In the genomic region with DNA sequence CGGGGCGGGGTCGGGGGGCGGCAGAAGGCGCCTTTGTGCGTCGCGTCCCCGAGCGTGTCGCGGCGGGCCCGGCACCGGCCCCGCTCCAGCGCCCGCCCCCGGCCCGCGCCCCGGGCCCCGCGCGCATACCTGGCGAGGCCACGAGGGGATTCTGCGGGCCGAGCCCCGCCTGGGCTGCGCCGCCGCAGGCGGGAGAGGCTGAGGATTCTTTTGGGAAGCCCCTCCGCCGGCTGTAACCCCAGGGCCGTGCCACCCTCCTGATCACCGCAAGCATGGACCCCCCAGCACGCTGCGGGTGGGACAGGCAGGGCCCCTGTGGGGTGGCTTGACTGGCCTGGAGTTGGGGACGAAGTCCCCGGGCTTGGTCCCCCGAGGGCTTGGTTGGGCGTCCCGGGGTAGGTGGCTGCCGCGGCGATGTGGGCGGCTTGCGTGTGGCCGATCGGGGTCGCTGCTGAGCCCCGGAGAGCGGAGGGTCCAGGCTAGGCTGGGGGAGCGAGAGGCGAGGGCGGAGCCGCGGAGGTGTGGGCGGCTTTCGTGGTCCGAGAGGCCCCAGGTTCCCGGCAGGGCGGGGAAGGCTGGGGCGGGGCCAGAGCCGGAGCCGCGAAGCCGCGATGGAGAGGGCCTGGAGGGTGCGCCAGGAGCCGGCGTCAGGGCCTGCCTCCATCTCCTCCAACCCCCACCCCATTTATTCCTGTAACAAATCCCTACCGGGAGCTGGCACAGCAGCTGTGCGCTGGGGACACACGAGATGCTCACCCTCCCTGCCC, we compare ENCODE assay signal across 8 cellular contexts. TPM values are rescaled to one million over a fixed set of nuclear protein-coding genes. Genes with fewer than 3 reads are reported as not detected.
A peak's percentile ranks its signal among the peaks of the same experiment; 100 is the strongest.
DNase-seq lines count a peak whose midpoint lies in the region; ATAC-seq and TF ChIP-seq lines count a peak whose summit lies in the region.

No MANE protein-coding gene starts in this region.

- TF ChIP-seq CTCF in AG10803 (conservative IDR thresholded peaks at IDR 0.05; ENCODE audit: low read length) (peak; percentile 37), MCF 10A (IDR thresholded peaks at IDR 0.05; ENCODE audit: unreplicated experiment) (peak; percentile 29)

- H3K4me1 Mint-ChIP-seq in MCF 10A (ENCODE audit: insufficient read depth, unreplicated experiment) (peaks cover 32% of the 10 kb centered on the region), immature natural killer cell (peaks cover 0 to 13% of the 10 kb centered on the region in 2 donors)

- no peaks in the 10 kb centered on the region for H3K27me3 Mint-ChIP-seq in MCF 10A (ENCODE audit: insufficient read depth, unreplicated experiment)
- H3K27me3 Mint-ChIP-seq in immature natural killer cell (ENCODE audit: low read depth in 3 of 3): peaks cover 2 to 7% (median 3%) of the 10 kb centered on the region in 3 donors

- POLR2A ChIA-PET in MCF 10A (lab: Yijun Ruan, JAX): interaction anchor here (0.6 to 1.8 kb wide), 3 partner anchors 72 to 267 kb away, joined by 3 to 8 read pairs (median 4); no protein-coding TSS in a partner anchor

- H3K27ac Mint-ChIP-seq in MCF 10A (ENCODE audit: low read depth, unreplicated experiment) (peak overlapping the region; percentile 83), immature natural killer cell (peak overlapping the region in 2 of 6 donors; percentile 21 to 34)

- DNase-seq in AG10803 (ENCODE audit: low read depth) (peak; percentile 65), HuH-7.5 (ENCODE audit: low spot score) (peak; percentile 86), T1000 (lab: John Stamatoyannopoulos, UW) (peak; percentile 9), MCF 10A (ENCODE audit: unreplicated experiment) (peak; percentile 82), immature natural killer cell (peak; percentile 71 to 75 (median 72)), KG1 (lab: John Stamatoyannopoulos, UW) (no peak)
- DNase-seq in stimulated activated CD4-positive, alpha-beta T cell treated with anti-CD3 and anti-CD28 coated beads, Interleukin-15, amount 100 ng/mL, for 24 hours: peak; percentile 92

- H3K9me3 Mint-ChIP-seq in MCF 10A (ENCODE audit: unreplicated experiment): peaks cover under 1% of the 10 kb centered on the region
- no peaks in the 10 kb centered on the region for H3K9me3 Mint-ChIP-seq in immature natural killer cell

- peak; percentile 40 for ATAC-seq in GM19324 (IDR thresholded peaks at IDR 0.05; ENCODE audit: low FRiP score, unreplicated experiment)

- peak overlapping the region; percentile 79 for H3K4me3 ChIP-seq in AG10803 (ENCODE audit: low read length)

- intact Hi-C loops in MCF 10A (cut with micrococcal nuclease): loop anchor here (5.0 kb wide), 1 partner anchor 89 kb away; the partner anchor contains the start of gene NUDT14

- peak overlapping the region; percentile 73 for H3K4me3 Mint-ChIP-seq in MCF 10A (ENCODE audit: unreplicated experiment)
- peak overlapping the region; percentile 66 to 79 (median 69) for H3K4me3 Mint-ChIP-seq in immature natural killer cell

- peaks cover 12% of the 10 kb centered on the region for H3K36me3 Mint-ChIP-seq in MCF 10A (ENCODE audit: insufficient read depth, unreplicated experiment)
- H3K36me3 Mint-ChIP-seq in immature natural killer cell: peaks cover 0 to 6% (median 0%) of the 10 kb centered on the region in 3 donors

- CTCF ChIA-PET in MCF 10A (lab: Yijun Ruan, JAX): interaction anchor here (0.5 to 1.0 kb wide), 4 partner anchors 33 to 76 kb away, joined by 3 to 4 read pairs (median 3); no protein-coding TSS in a partner anchor

- BruUV-seq in MCF 10A (replicated peaks; lab: Mats Ljungman, UMichigan): no TSS peak

RNA-seq across cellular contexts. Expression of gene GPR132, which starts 28.4 kb away (rescaled TPM):
- 0.42 TPM in 1 of 2 replicates, not detected in the other for total RNA-seq in MCF 10A (2022)
- 10 to 100 TPM in 1 of 3 donors, 1 to 10 TPM in 2; 5.8 to 25.6 (median 8.4) TPM for polyA plus RNA-seq in immature natural killer cell
